ENCODE assay signal across 26 cellular contexts in the genomic region with DNA sequence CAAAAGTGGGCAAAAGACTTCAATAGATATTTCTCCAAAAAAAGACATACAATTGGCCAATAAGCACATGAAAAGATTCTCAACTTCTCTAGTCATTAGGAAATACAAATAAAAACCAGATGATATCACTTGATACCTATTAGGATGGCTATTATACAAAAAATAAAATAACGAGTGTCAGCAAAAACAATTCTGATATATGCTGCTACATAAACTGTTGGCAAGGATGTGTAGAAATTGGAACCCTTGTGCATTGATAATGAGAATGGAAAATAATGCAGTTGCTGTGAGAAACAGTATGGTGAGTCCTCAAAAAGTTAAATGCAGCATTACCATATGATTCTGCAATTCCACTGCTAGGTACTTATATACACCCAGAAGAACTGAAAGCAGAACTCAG.
"Had no signal": no experiment of that assay in that cellular context is flagged by ENCODE, and none has a peak within 500 bp of the region (broad histone marks: within the 10 kb centered on the region; RNA-seq: fewer than 3 reads in every experiment).

No MANE protein-coding gene starts in this region.

- H3K27ac ChIP-seq: left lung, lower lobe of right lung, ovary, right atrium auricular region, skin epidermis, stomach, suprapubic skin, thoracic aorta, tibial artery, upper lobe of left lung, vagina had no signal

- DNase-seq: hypothalamus; immature natural killer cell; kidney; left colon; left lung; lower lobe of right lung; mammary epithelial cell; mesenchymal stem cell; ovary; stimulated activated CD4-positive, alpha-beta T cell treated with anti-CD3 and anti-CD28 coated beads, Interleukin-12 subunit alpha, Interleukin-12 subunit beta, amount 100 ng/mL, for 4 hours; stimulated activated CD4-positive, alpha-beta T cell treated with anti-CD3 and anti-CD28 coated beads, Interleukin-15, amount 100 ng/mL, for 24 hours; stimulated activated CD4-positive, alpha-beta T cell treated with anti-CD3 and anti-CD28 coated beads, Interleukin-2, amount 100 ng/mL, for 24 hours; stimulated activated CD4-positive, alpha-beta T cell treated with anti-CD3 and anti-CD28 coated beads, Interleukin-4, amount 100 ng/mL, for 1 hour; stimulated activated naive B cell treated with anti-CD40 and anti-IgM and Interleukin-4, amounts not matched to agents 10 μg/mL and 1 μg/mL and 100 μg/mL, for 72 hours; stimulated activated naive CD8-positive, alpha-beta T cell treated with anti-CD3 and anti-CD28 coated beads, Interleukin-15, Interleukin-2, amounts not matched to agents 100 U/mL and 50 U/mL, for 24 hours; stomach; tibial artery had no signal

- H3K4me3 ChIP-seq: left lung, lower lobe of right lung, ovary, right atrium auricular region, skin epidermis, stomach, suprapubic skin, thoracic aorta, tibial artery, upper lobe of left lung, vagina had no signal

- H3K9me3 ChIP-seq: left lung, lower lobe of right lung, ovary, right atrium auricular region, stomach, suprapubic skin, thoracic aorta, tibial artery, upper lobe of left lung, vagina had no signal

- H3K4me1 ChIP-seq: left lung, lower lobe of right lung, right atrium auricular region, stomach, suprapubic skin, tibial artery, upper lobe of left lung, vagina had no signal

- H3K27me3 ChIP-seq: left lung, ovary, right atrium auricular region, stomach, suprapubic skin, tibial artery, upper lobe of left lung, vagina had no signal

- H3K36me3 ChIP-seq: left lung, lower lobe of right lung, ovary, right atrium auricular region, stomach, suprapubic skin, thoracic aorta, tibial artery, upper lobe of left lung, vagina had no signal

- ATAC-seq: left colon; left lung; lower lobe of right lung; natural killer cell treated with Interleukin-12 subunit alpha and Interleukin-12 subunit beta and Interleukin-15 and Interleukin-18, amount 100 ng/mL, for 72 hours; sciatic nerve; stimulated activated naive B cell treated with anti-CD40 and anti-IgM and Interleukin-4, amounts not matched to agents 10 μg/mL and 1 μg/mL and 100 μg/mL, for 72 hours; stimulated activated naive CD8-positive, alpha-beta T cell treated with anti-CD3 and anti-CD28 coated beads, Interleukin-15, Interleukin-2, amounts not matched to agents 100 U/mL and 50 U/mL, for 24 hours had no signal

- FAIRE-seq: islet of Langerhans, kidney had no signal
